Comparison of ENCODE assay signal across 8 cellular contexts in the genomic region with DNA sequence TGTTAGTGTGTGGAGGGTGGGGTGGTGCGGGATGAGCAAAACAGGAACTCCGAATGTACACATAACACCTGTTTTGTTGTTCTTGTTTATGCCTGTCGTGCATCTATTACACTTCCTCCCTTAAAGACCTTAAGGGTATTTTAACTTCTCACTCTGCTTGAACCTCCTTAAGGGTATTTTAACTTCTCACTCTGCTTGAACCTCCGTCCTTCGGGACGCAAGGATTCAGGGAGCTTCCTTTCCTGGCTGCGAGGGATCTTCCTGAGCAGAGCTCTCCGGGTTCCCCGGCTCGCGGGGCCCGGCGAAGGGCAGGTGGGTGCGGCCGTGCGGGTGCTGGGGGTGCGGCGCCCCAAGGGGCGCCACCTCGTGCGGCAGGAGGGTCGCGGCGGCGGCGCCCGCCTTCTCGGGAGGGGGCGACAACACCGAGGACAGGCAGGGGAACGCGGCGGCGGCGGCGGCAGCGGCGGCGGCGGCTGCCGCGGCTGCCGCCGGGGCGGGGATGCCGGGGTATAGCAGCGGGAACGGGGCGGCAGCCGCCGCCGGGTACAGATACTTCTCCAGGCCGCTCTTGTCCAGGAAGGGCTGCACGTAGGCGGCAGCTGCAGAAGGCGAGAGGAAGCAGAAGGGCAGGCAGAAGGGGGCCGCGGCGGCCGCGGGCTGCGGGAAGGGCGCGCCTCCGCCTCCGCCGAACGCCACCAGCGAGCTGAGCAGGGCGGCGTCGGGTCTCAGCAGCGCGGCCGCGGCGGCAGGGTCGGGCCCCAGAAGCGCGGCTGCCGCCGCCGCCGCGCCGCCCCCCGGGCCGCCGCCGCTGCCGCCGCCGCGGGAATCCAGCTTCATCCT. TPM values are rescaled to one million over a fixed set of nuclear protein-coding genes. Genes with fewer than 3 reads are reported as not detected.
DNase-seq lines count a peak whose midpoint lies in the region; TF ChIP-seq lines count a peak whose summit lies in the region.

No MANE protein-coding gene starts in this region.

- no peaks in the 10 kb centered on the region for H3K9me3 Mint-ChIP-seq in Caco-2 (ENCODE audit: unreplicated experiment)

- H3K36me3 ChIP-seq in Caco-2 (ENCODE audit: control insufficient read depth, insufficient read depth, low read length) (no peaks in the 10 kb centered on the region), H7 (replicated peaks; ENCODE audit: control insufficient read depth, insufficient read depth, low read length) (no peaks in the 10 kb centered on the region)

- peaks cover 23% of the 10 kb centered on the region for H3K27me3 Mint-ChIP-seq in Caco-2 (ENCODE audit: insufficient read depth, unreplicated experiment)

- peaks cover 8% of the 10 kb centered on the region for H3K36me3 Mint-ChIP-seq in Caco-2 (ENCODE audit: insufficient read depth, unreplicated experiment)

- intact Hi-C loops in Caco-2 (cut with micrococcal nuclease; ENCODE audit: unreplicated experiment): loop anchor here (2.0 to 5.0 kb wide), 3 partner anchors 153 to 510 kb away; no protein-coding TSS in a partner anchor

- no peaks in the 10 kb centered on the region for H3K9me3 ChIP-seq in Caco-2

- DNase-seq in Caco-2 (peak in 1 of 2 experiments; percentile 54), H7 (peak; percentile 72), OCI-M1 (lab: John Stamatoyannopoulos, UW) (peak; percentile 44), astrocyte of the spinal cord (ENCODE audit: low read depth, low spot score) (no peak), iPS-NIHi11 (ENCODE audit: low spot score) (peak; percentile 39), iPS-NIHi7 (ENCODE audit: extremely low spot score) (no peak), NCI-H1436 (lab: John Stamatoyannopoulos, UW) (no peak)
- DNase-seq in stimulated activated CD8-positive, alpha-beta memory T cell treated with anti-CD3 and anti-CD28 coated beads, Interleukin-4, amount 100 ng/mL, for 48 hours: peak; percentile 44

- no peak overlapping the region for H3K27ac Mint-ChIP-seq in Caco-2 (ENCODE audit: unreplicated experiment)

- POLR2A ChIA-PET in Caco-2 (lab: Charles Lee): no interaction called here

- H3K4me1 ChIP-seq in Caco-2: peaks cover 21% of the 10 kb centered on the region

- CTCF ChIA-PET in Caco-2 (lab: Charles Lee): interaction anchor here (0.6 to 3.1 kb wide), 9 partner anchors 8 to 580 kb away, joined by 3 to 12 read pairs (median 5); no protein-coding TSS in a partner anchor

- H3K4me3 ChIP-seq in Caco-2 (ENCODE audit: low read depth, low read length) (peak overlapping the region; percentile 52), H7 (ENCODE audit: insufficient read depth, low read depth, low read length) (peak overlapping the region; percentile 39), astrocyte of the spinal cord (ENCODE audit: low read depth, low read length) (peak overlapping the region; percentile 64)

- no peak for TF ChIP-seq CTCF in Caco-2 (IDR thresholded peaks at IDR 0.05; ENCODE audit: insufficient read depth in 1 of 2, low read depth in 1 of 2, low read length in 1 of 2, severe bottlenecking in 1 of 2, unreplicated experiment in 1 of 2)
- no peak for TF ChIP-seq CTCF in astrocyte of the spinal cord (IDR thresholded peaks at IDR 0.05; ENCODE audit: low read depth, low read length)

- H3K27me3 ChIP-seq in Caco-2 (replicated peaks; ENCODE audit: control insufficient read depth, insufficient read depth, low read length) (peaks cover 11% of the 10 kb centered on the region), H7 (ENCODE audit: control insufficient read depth, insufficient read depth, low read length) (peaks cover 66% of the 10 kb centered on the region)

- in situ Hi-C loops in astrocyte of the spinal cord (cut with HindIII; ENCODE audit: low sequenced_read_pairs): no loop called here

- H3K4me1 Mint-ChIP-seq in Caco-2 (ENCODE audit: low read depth, unreplicated experiment): peaks cover 20% of the 10 kb centered on the region

- BruUV-seq in Caco-2 (replicated peaks; lab: Mats Ljungman, UMichigan): no TSS peak

- H3K4me3 Mint-ChIP-seq in Caco-2 (ENCODE audit: unreplicated experiment): peak overlapping the region; percentile 75

RNA-seq across cellular contexts. Expression of a gene that starts 2.8 kb away (rescaled TPM):
- total RNA-seq in Caco-2 (2022): 3.2 and 4.4 TPM in 2 replicates
- total RNA-seq in H7 (2014; rRNA removed; shearing (Covaris generic)): 0.14 and 0.33 TPM in 2 replicates

Comparison
In these comparisons a context has a peak if more than half of its experiments do, and no peak if none do; other contexts are left out.
1. DNase-seq: peak in H7 (single experiment), OCI-M1 (single experiment), iPS-NIHi11 (single experiment) and stimulated activated CD8-positive, alpha-beta memory T cell treated with anti-CD3 and anti-CD28 coated beads, Interleukin-4, amount 100 ng/mL, for 48 hours (single experiment); none in astrocyte of the spinal cord (single experiment), iPS-NIHi7 (single experiment) and NCI-H1436 (single experiment).
2. Peak in every context shown above with its lines, with median percentiles within 50 percentile points of each other: H3K4me3 ChIP-seq.